In the genomic region with DNA sequence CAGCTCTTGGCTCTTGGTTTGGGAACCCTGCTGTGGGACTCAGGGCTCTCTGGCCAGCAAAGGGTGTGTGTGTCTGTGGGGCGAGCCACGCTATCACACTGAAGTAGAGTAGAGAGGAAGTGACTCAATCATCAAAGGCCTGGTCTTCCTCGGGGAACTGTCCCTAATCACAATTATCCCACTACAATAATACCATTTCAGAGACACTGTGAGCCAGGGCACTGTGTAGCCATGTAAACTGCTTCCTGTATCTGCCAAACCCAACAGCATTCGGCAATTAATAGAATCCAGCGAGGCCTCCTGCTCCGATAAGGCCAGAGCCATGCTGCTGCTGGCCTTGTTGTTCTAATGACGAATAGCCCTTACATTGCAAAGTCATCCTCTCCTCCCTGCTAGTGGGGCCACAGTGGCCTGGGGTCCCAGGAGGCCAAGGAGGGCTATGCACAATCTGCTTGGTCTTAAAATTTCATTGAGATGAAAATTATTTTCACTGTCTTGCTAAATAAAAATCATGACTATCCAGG, we compare ENCODE assay signal across 9 cellular contexts. TPM values are rescaled to one million over a fixed set of nuclear protein-coding genes. Genes with fewer than 3 reads are reported as not detected.
A peak's percentile ranks its signal among the peaks of the same experiment; 100 is the strongest.
DNase-seq lines count a peak whose midpoint lies in the region; ATAC-seq and FAIRE-seq lines count a peak whose summit lies in the region.
"Had no signal": no experiment of that assay in that cellular context is flagged by ENCODE, and none has a peak within 500 bp of the region (broad histone marks: within the 10 kb centered on the region; RNA-seq: fewer than 3 reads in every experiment).

No MANE protein-coding gene starts in this region.

- peak; percentile 56 for DNase-seq in Right ventricle myocardium inferior (ENCODE audit: missing footprints)
- no peak for DNase-seq in cardiac septum (ENCODE audit: low spot score)
- peak; percentile 13 for DNase-seq in T1000 (lab: John Stamatoyannopoulos, UW)
- DNase-seq in left ventricle myocardium superior, result no peak
- DNase-seq in RCC 7860 (ENCODE audit: low spot score), result no peak
- no peak for DNase-seq in activated naive CD4-positive, alpha-beta T cell treated with anti-CD3 and anti-CD28 coated beads, Interleukin-2, amount 50 U/mL, for 16 hours
- no peak for DNase-seq in NCI-H510A (lab: John Stamatoyannopoulos, UW)
- DNase-seq in NCI-H2029 (lab: John Stamatoyannopoulos, UW), result no peak
- DNase-seq: activated T-cell treated with anti-CD3 and anti-CD28 coated beads, Interleukin-2, amount 50 U/mL, for 72 hours had no signal

- FAIRE-seq in RCC 7860 (lab: Jason Lieb, UNC), result no peak

- intact Hi-C loops in Right ventricle myocardium inferior (cut with DNase I), result no loop called here
- intact Hi-C loops in cardiac septum (cut with DNase I), result loop anchor here (2.0 kb wide), 1 partner anchor 73 kb away; no protein-coding TSS in a partner anchor
- intact Hi-C loops in left ventricle myocardium superior (cut with micrococcal nuclease), result no loop called here

- ATAC-seq in Right ventricle myocardium inferior (peak; percentile 56), left ventricle myocardium superior (peak; percentile 71)
- ATAC-seq: activated T-cell treated with anti-CD3 and anti-CD28 coated beads, Interleukin-2, amount 50 U/mL, for 72 hours had no signal

RNA-seq across cellular contexts. Expression of a gene that starts 49.8 kb away (rescaled TPM):
- total RNA-seq in Right ventricle myocardium inferior (7.2 TPM), cardiac septum (10.9 TPM), left ventricle myocardium superior (10.9 TPM)
- total RNA-seq: activated T-cell treated with anti-CD3 and anti-CD28 coated beads, Interleukin-2, amount 50 U/mL, for 72 hours had no signal

Comparison
In these comparisons a context has a peak if more than half of its experiments do, and no peak if none do; other contexts are left out.
1. DNase-seq: peak in Right ventricle myocardium inferior (single experiment) and T1000 (single experiment); none in cardiac septum (single experiment), left ventricle myocardium superior (single experiment), RCC 7860 (single experiment), activated naive CD4-positive, alpha-beta T cell treated with anti-CD3 and anti-CD28 coated beads, Interleukin-2, amount 50 U/mL, for 16 hours (single experiment), NCI-H510A (single experiment) and NCI-H2029 (single experiment).